In the genomic region with DNA sequence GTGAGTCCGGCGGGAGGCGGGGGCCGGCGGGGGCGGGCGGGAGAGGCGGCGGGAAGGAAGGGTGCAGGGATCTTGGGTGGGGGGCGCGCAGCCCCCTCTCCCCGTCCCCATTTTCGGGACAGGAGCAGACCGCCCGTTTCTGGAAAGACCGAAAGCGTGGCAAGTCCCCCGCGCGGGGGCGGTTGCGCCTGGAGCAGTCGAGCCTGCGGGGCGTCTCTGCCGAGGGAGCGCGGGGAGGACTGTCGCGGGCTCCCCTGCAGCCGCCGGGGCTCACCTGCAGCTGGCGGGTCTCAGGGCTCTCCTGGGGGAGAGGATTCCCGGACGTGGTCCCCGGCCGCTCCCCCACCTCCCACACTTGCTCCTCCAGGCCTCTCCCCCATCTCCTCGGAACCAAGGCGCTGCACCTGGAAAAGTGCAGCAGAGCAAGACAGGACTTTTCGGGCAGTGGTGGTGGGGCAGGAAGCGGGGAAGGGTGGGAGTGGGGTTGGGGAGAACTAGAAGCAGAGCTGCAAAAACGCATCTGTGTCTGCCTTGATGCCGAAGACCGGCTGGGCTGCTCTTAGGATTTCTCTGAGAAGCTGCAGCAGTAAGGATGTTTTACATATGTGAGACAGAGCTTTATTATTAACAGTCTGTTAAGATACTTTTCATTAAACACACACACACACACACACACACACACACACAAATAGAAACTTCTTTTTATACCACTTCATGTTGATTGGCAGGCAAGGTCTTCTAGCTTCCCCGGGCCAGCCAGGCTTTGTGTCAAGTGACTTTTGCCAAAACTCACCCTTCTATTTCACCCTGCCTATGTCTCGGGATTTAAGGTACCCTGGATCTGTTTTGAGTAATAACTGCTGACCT, we compare ENCODE assay signal across 8 cellular contexts. TPM values are rescaled to one million over a fixed set of nuclear protein-coding genes. Genes with fewer than 3 reads are reported as not detected.
DNase-seq lines count a peak whose midpoint lies in the region; ATAC-seq and TF ChIP-seq lines count a peak whose summit lies in the region.

No MANE protein-coding gene starts in this region.

- TF ChIP-seq CTCF in WI38 (IDR thresholded peaks at IDR 0.05; ENCODE audit: low read depth, low read length) (no peak), mucosa of descending colon (IDR thresholded peaks at IDR 0.05) (no peak)

- H3K4me1 ChIP-seq in ectodermal cell (ENCODE audit: control insufficient read depth, insufficient read depth, low read length) (peaks cover 12% of the 10 kb centered on the region), mucosa of descending colon (ENCODE audit: low read depth) (peaks cover 12% of the 10 kb centered on the region), thymus (ENCODE audit: control insufficient read depth, insufficient read depth, low read length) (peaks cover 14% of the 10 kb centered on the region)

- peaks cover 30% of the 10 kb centered on the region for H3K27me3 ChIP-seq in ectodermal cell (ENCODE audit: control insufficient read depth, insufficient read depth, low read length, poor library complexity, severe bottlenecking)
- no peaks in the 10 kb centered on the region for H3K27me3 ChIP-seq in thymus (ENCODE audit: control insufficient read depth, insufficient read depth)

- intact Hi-C loops in mucosa of descending colon (cut with DNase I, micrococcal nuclease), result no loop called here

- ATAC-seq in HG03457 (IDR thresholded peaks at IDR 0.05; ENCODE audit: unreplicated experiment), result peak; percentile 5
- ATAC-seq in mucosa of descending colon, result peak; percentile 54

- H3K27ac ChIP-seq in ectodermal cell (ENCODE audit: insufficient read depth, low read depth, low read length, poor library complexity, severe bottlenecking) (no peak overlapping the region), thymus (ENCODE audit: low read depth) (peak overlapping the region; percentile 31)

- WGBS in ectodermal cell, 2 experiments, result 3% methylated on average over 46 of the region's 46 CpGs
- WGBS in thymus, result 3% methylated on average over 46 of the region's 46 CpGs

- H3K4me3 ChIP-seq in WI38 (ENCODE audit: low read depth, low read length), result peak overlapping the region; percentile 83
- H3K4me3 ChIP-seq in ectodermal cell (ENCODE audit: insufficient read depth, low read depth, low read length), result peak overlapping the region; percentile 71
- peak overlapping the region; percentile 55 for H3K4me3 ChIP-seq in mucosa of descending colon
- peak overlapping the region; percentile 88 for H3K4me3 ChIP-seq in thymus (ENCODE audit: low read length)

- peak; percentile 24 for DNase-seq in activated T-cell treated with anti-CD3 and anti-CD28 coated beads for 1 hour (ENCODE audit: low read depth)
- no peak for DNase-seq in activated T-cell treated with anti-CD3 and anti-CD28 coated beads, Interleukin-2, amount 50 U/mL, for 1 hour
- peak; percentile 51 to 66 (median 66) for DNase-seq in mucosa of descending colon
- DNase-seq in SHP77 (lab: John Stamatoyannopoulos, UW), result no peak

- H3K36me3 ChIP-seq in ectodermal cell (ENCODE audit: control insufficient read depth, insufficient read depth, low read length), result no peaks in the 10 kb centered on the region
- no peaks in the 10 kb centered on the region for H3K36me3 ChIP-seq in mucosa of descending colon (ENCODE audit: low read depth)
- H3K36me3 ChIP-seq in thymus (ENCODE audit: control insufficient read depth, insufficient read depth), result no peaks in the 10 kb centered on the region

- no peaks in the 10 kb centered on the region for H3K9me3 ChIP-seq in ectodermal cell (ENCODE audit: control insufficient read depth, low read length)
- H3K9me3 ChIP-seq in mucosa of descending colon, result no peaks in the 10 kb centered on the region
- H3K9me3 ChIP-seq in thymus (ENCODE audit: control insufficient read depth), result no peaks in the 10 kb centered on the region

RNA-seq across cellular contexts. Expression of a gene that starts 0.7 kb away (rescaled TPM):
- polyA plus RNA-seq in ectodermal cell (2013, experiment 1 of 4), result 30.9 TPM
- polyA plus RNA-seq in ectodermal cell (2013, experiment 2 of 4), result 29.7 TPM
- polyA plus RNA-seq in ectodermal cell (2013, experiment 3 of 4), result 25.7 TPM
- 29.2 TPM for polyA plus RNA-seq in ectodermal cell (2013, experiment 4 of 4)
- total RNA-seq in mucosa of descending colon, result 100 to 1,000 TPM in 1 of 3 donors, 10 to 100 TPM in 2; 47.4 to 119 (median 81.7) TPM
- polyA plus RNA-seq in thymus, result 30.0 TPM

Comparison
In these comparisons a context has a peak if more than half of its experiments do, and no peak if none do; other contexts are left out.
1. DNase-seq: peak in activated T-cell treated with anti-CD3 and anti-CD28 coated beads for 1 hour (single experiment) and mucosa of descending colon (3 of 3); none in activated T-cell treated with anti-CD3 and anti-CD28 coated beads, Interleukin-2, amount 50 U/mL, for 1 hour (single experiment) and SHP77 (0 of 2).
2. Peak in every context shown above with its lines, with median percentiles within 50 percentile points of each other: H3K4me3 ChIP-seq.